ENCODE assay signal across 8 cellular contexts in genomic region chr1:53889304-53890298, GRCh38. TPM values are rescaled to one million over a fixed set of nuclear protein-coding genes. Genes with fewer than 3 reads are reported as not detected.
DNase-seq lines count a peak whose midpoint lies in the region; ATAC-seq, FAIRE-seq and TF ChIP-seq lines count a peak whose summit lies in the region.

Gene YIPF1 (minus strand): TSS chr1:53889797. CDS start chr1:53888937, 860 bp downstream.

- no peaks in the 10 kb centered on the region for H3K27me3 Mint-ChIP-seq in activated naive CD8-positive, alpha-beta T cell treated with anti-CD3 and anti-CD28 coated beads, Interleukin-2, amount 50 U/mL, for 24 hours

- H3K4me1 ChIP-seq in pancreas (peaks cover 0 to 9% (median 5%) of the 10 kb centered on the region in 3 donors), thyroid gland (peaks cover 9 to 30% of the 10 kb centered on the region in 2 donors)

- no peaks in the 10 kb centered on the region for H3K9me3 Mint-ChIP-seq in activated naive CD8-positive, alpha-beta T cell treated with anti-CD3 and anti-CD28 coated beads, Interleukin-2, amount 50 U/mL, for 24 hours

- ATAC-seq in HG02623 (IDR thresholded peaks at IDR 0.05; ENCODE audit: unreplicated experiment) (peak; percentile 90), Right ventricle myocardium superior (ENCODE audit: poor library complexity) (peak; percentile 99), pancreas (peak; percentile 99 to 100 (median 100))
- peak; percentile 89 for ATAC-seq in activated naive CD8-positive, alpha-beta T cell treated with anti-CD3 and anti-CD28 coated beads, Interleukin-2, amount 50 U/mL, for 24 hours

- FAIRE-seq in pancreas (lab: Jason Lieb, UNC): no peak

- TF ChIP-seq POLR2A in thyroid gland (IDR thresholded peaks at IDR 0.05): peak in 1 of 2 donors; percentile 55

- H3K27ac ChIP-seq in pancreas: peak within 1 kb of the TSS; percentile 27 to 82 (median 47)
- H3K27ac ChIP-seq in thyroid gland: peak within 1 kb of the TSS; percentile 67 to 75 (median 73)

- intact Hi-C loops in Right ventricle myocardium superior (cut with DNase I): loop anchor here (5.0 kb wide), 1 partner anchor 58 kb away; the partner anchor contains the start of genes IFT25 and LRRC42
- intact Hi-C loops in pancreas (cut with DNase I): loop anchor here in 1 of 3 donors (5.0 kb wide), 1 partner anchor 58 kb away; the partner anchor contains the start of genes IFT25 and LRRC42
- intact Hi-C loops in thyroid gland (cut with DNase I): loop anchor here (2.0 kb wide), 1 partner anchor 57 kb away; the partner anchor contains the start of gene LRRC42

- peaks cover 3% of the 10 kb centered on the region for H3K36me3 Mint-ChIP-seq in activated naive CD8-positive, alpha-beta T cell treated with anti-CD3 and anti-CD28 coated beads, Interleukin-2, amount 50 U/mL, for 24 hours (ENCODE audit: low read depth)

- TF ChIP-seq CTCF in GM12864 (IDR thresholded peaks at IDR 0.05; ENCODE audit: low read depth, low read length, missing control alignments) (no peak), pancreas (IDR thresholded peaks at IDR 0.05) (no peak), thyroid gland (IDR thresholded peaks at IDR 0.05) (peak in 1 of 6 experiments; percentile 18)

- H3K27ac Mint-ChIP-seq in activated naive CD8-positive, alpha-beta T cell treated with anti-CD3 and anti-CD28 coated beads, Interleukin-2, amount 50 U/mL, for 24 hours: peak within 1 kb of the TSS; percentile 97

- H3K9me3 ChIP-seq in pancreas: no peaks in the 10 kb centered on the region
- H3K9me3 ChIP-seq in thyroid gland: no peaks in the 10 kb centered on the region

- H3K4me3 ChIP-seq in GM12864 (ENCODE audit: low read depth, low read length) (peak within 1 kb of the TSS; percentile 91), pancreas (peak within 1 kb of the TSS; percentile 52 to 99 (median 87)), thyroid gland (replicated peaks in 1 of 3) (peak within 1 kb of the TSS; percentile 76 to 95 (median 90))

- H3K4me1 Mint-ChIP-seq in activated naive CD8-positive, alpha-beta T cell treated with anti-CD3 and anti-CD28 coated beads, Interleukin-2, amount 50 U/mL, for 24 hours: peaks cover 43% of the 10 kb centered on the region

- peak; percentile 69 for DNase-seq in GM12864 (ENCODE audit: low read depth)
- DNase-seq in NCI-H1105 (lab: John Stamatoyannopoulos, UW): peak; percentile 86
- DNase-seq in SW480 (ENCODE audit: low spot score): peak; percentile 84
- DNase-seq in activated naive CD8-positive, alpha-beta T cell treated with anti-CD3 and anti-CD28 coated beads, Interleukin-2, amount 50 U/mL, for 24 hours: peak; percentile 85
- DNase-seq in Right ventricle myocardium superior: peak; percentile 95
- DNase-seq in pancreas: peak; percentile 89 to 96 (median 91)
- peak; percentile 92 to 94 for DNase-seq in thyroid gland

- H3K36me3 ChIP-seq in pancreas (no peaks in the 10 kb centered on the region), thyroid gland (peaks cover 0 to 7% of the 10 kb centered on the region in 2 donors)

- 1% methylated on average over 59 to 62 of the region's 62 CpGs for WGBS in pancreas, 2 donors
- 4 to 6% methylated on average over 34 to 60 of the region's 62 CpGs for WGBS in thyroid gland, 2 donors

- H3K27me3 ChIP-seq in pancreas (no peaks in the 10 kb centered on the region), thyroid gland (no peaks in the 10 kb centered on the region)

- H3K4me3 Mint-ChIP-seq in activated naive CD8-positive, alpha-beta T cell treated with anti-CD3 and anti-CD28 coated beads, Interleukin-2, amount 50 U/mL, for 24 hours: peak within 1 kb of the TSS; percentile 96

RNA-seq across cellular contexts. Expression of gene YIPF1, which starts in this region (rescaled TPM):
- total RNA-seq in Right ventricle myocardium superior (13.6 TPM), pancreas (10 to 100 TPM in 4 of 6 donors, 1 to 10 TPM in 2; 5.6 to 17.7 (median 10.9) TPM), thyroid gland (10 to 100 TPM; 41.5 to 66.6 (median 61.5) TPM)
- 10 to 100 TPM; 10.5 to 16.6 TPM for polyA plus RNA-seq in pancreas

Comparison
In these comparisons a context has a peak if more than half of its experiments do, and no peak if none do; other contexts are left out.
1. Peak in every context shown above with its lines: DNase-seq, ATAC-seq, H3K4me3 ChIP-seq and H3K27ac ChIP-seq.